Comparison of ENCODE assay signal across 22 cellular contexts in genomic region chr15:68204361-68204760, GRCh38. TPM values are rescaled to one million over a fixed set of nuclear protein-coding genes. Genes with fewer than 3 reads are reported as not detected.
A peak's percentile ranks its signal among the peaks of the same experiment; 100 is the strongest.
DNase-seq lines count a peak whose midpoint lies in the region; ATAC-seq and TF ChIP-seq lines count a peak whose summit lies in the region.
"Had no signal": no experiment of that assay in that cellular context is flagged by ENCODE, and none has a peak within 500 bp of the region (broad histone marks: within the 10 kb centered on the region; RNA-seq: fewer than 3 reads in every experiment).

No MANE protein-coding gene starts in this region.

- H3K27ac Mint-ChIP-seq in activated CD4-positive, alpha-beta memory T cell treated with anti-CD3 and anti-CD28 coated beads, Interleukin-2, amount 10 ng/mL, durations not matched to agents 7 days and 5 days: no peak overlapping the region
- no peak overlapping the region for H3K27ac Mint-ChIP-seq in activated CD4-positive, alpha-beta memory T cell treated with anti-CD3 and anti-CD28 coated beads for 36 hours
- H3K27ac Mint-ChIP-seq: activated naive CD8-positive, alpha-beta T cell treated with anti-CD3 and anti-CD28 coated beads for 36 hours; T-cell; WTC11 had no signal

- no peak for DNase-seq in activated CD4-positive, alpha-beta memory T cell treated with anti-CD3 and anti-CD28 coated beads, Interleukin-2, amount 10 ng/mL, durations not matched to agents 7 days and 5 days
- no peak for DNase-seq in activated CD4-positive, alpha-beta memory T cell treated with anti-CD3 and anti-CD28 coated beads for 36 hours
- DNase-seq in coronary artery (ENCODE audit: low spot score) (peak; percentile 72), upper lobe of right lung (no peak), COR-L47 (lab: John Stamatoyannopoulos, UW) (no peak)
- DNase-seq: activated naive CD8-positive, alpha-beta T cell treated with anti-CD3 and anti-CD28 coated beads for 36 hours; activated T-cell treated with anti-CD3 and anti-CD28 coated beads, Interleukin-2, amount 50 U/mL, for 48 hours; dermis blood vessel endothelial cell; DMS79; left ventricle myocardium inferior; NCI-H1930; NCI-H510A; ovary; Right ventricle myocardium superior; T-cell; testis had no signal

- H3K4me1 ChIP-seq in muscle layer of duodenum (ENCODE audit: control insufficient read depth in 1 of 2, insufficient read depth in 2 of 2, low read length in 2 of 2): peaks cover 14 to 19% of the 10 kb centered on the region in 2 donors
- H3K4me1 ChIP-seq in upper lobe of right lung: peaks cover 22% of the 10 kb centered on the region

- H3K27me3 ChIP-seq in muscle layer of duodenum (ENCODE audit: low read depth, low read length) (no peaks in the 10 kb centered on the region), upper lobe of right lung (no peaks in the 10 kb centered on the region)
- H3K27me3 ChIP-seq: ovary, testis had no signal

- H3K27ac ChIP-seq in coronary artery (no peak overlapping the region), muscle layer of duodenum (ENCODE audit: low read length) (peak overlapping the region; percentile 77), upper lobe of right lung (peak overlapping the region; percentile 66)
- H3K27ac ChIP-seq: epithelial cell of prostate, ovary had no signal

- intact Hi-C loops in activated CD4-positive, alpha-beta memory T cell treated with anti-CD3 and anti-CD28 coated beads for 36 hours (cut with micrococcal nuclease): no loop called here
- intact Hi-C loops in upper lobe of right lung (cut with DNase I): no loop called here

- H3K9me3 Mint-ChIP-seq in activated CD4-positive, alpha-beta memory T cell treated with anti-CD3 and anti-CD28 coated beads, Interleukin-2, amount 10 ng/mL, durations not matched to agents 7 days and 5 days: no peaks in the 10 kb centered on the region
- no peaks in the 10 kb centered on the region for H3K9me3 Mint-ChIP-seq in activated CD4-positive, alpha-beta memory T cell treated with anti-CD3 and anti-CD28 coated beads for 36 hours
- H3K9me3 Mint-ChIP-seq: activated naive CD8-positive, alpha-beta T cell treated with anti-CD3 and anti-CD28 coated beads for 36 hours; T-cell; WTC11 had no signal

- H3K4me3 ChIP-seq in coronary artery: peak overlapping the region; percentile 52
- peak overlapping the region in 1 of 2 donors; percentile 67 for H3K4me3 ChIP-seq in muscle layer of duodenum (ENCODE audit: low read depth in 1 of 2, low read length in 2 of 2)
- peak overlapping the region; percentile 36 for H3K4me3 ChIP-seq in upper lobe of right lung
- H3K4me3 ChIP-seq: A549, ovary, testis had no signal

- H3K27me3 Mint-ChIP-seq in activated CD4-positive, alpha-beta memory T cell treated with anti-CD3 and anti-CD28 coated beads, Interleukin-2, amount 10 ng/mL, durations not matched to agents 7 days and 5 days: no peaks in the 10 kb centered on the region
- H3K27me3 Mint-ChIP-seq in activated CD4-positive, alpha-beta memory T cell treated with anti-CD3 and anti-CD28 coated beads for 36 hours: no peaks in the 10 kb centered on the region
- H3K27me3 Mint-ChIP-seq: activated naive CD8-positive, alpha-beta T cell treated with anti-CD3 and anti-CD28 coated beads for 36 hours; T-cell had no signal

- H3K36me3 ChIP-seq in muscle layer of duodenum (ENCODE audit: control insufficient read depth in 1 of 2, insufficient read depth in 2 of 2, low read length in 2 of 2) (no peaks in the 10 kb centered on the region), upper lobe of right lung (no peaks in the 10 kb centered on the region)
- H3K36me3 ChIP-seq: left ventricle myocardium inferior, ovary had no signal

- no peaks in the 10 kb centered on the region for H3K36me3 Mint-ChIP-seq in activated CD4-positive, alpha-beta memory T cell treated with anti-CD3 and anti-CD28 coated beads, Interleukin-2, amount 10 ng/mL, durations not matched to agents 7 days and 5 days (ENCODE audit: low read depth)
- H3K36me3 Mint-ChIP-seq in activated CD4-positive, alpha-beta memory T cell treated with anti-CD3 and anti-CD28 coated beads for 36 hours: no peaks in the 10 kb centered on the region
- H3K36me3 Mint-ChIP-seq: T-cell, WTC11 had no signal

- no peaks in the 10 kb centered on the region for H3K9me3 ChIP-seq in muscle layer of duodenum (ENCODE audit: control insufficient read depth in 1 of 2, low read length in 2 of 2)
- no peaks in the 10 kb centered on the region for H3K9me3 ChIP-seq in upper lobe of right lung
- H3K9me3 ChIP-seq: A549, left ventricle myocardium inferior, ovary, testis had no signal

- TF ChIP-seq CTCF in coronary artery (IDR thresholded peaks at IDR 0.05): no peak
- TF ChIP-seq CTCF in upper lobe of right lung (IDR thresholded peaks at IDR 0.05): no peak

- peak overlapping the region; percentile 67 for H3K4me3 Mint-ChIP-seq in activated CD4-positive, alpha-beta memory T cell treated with anti-CD3 and anti-CD28 coated beads, Interleukin-2, amount 10 ng/mL, durations not matched to agents 7 days and 5 days
- H3K4me3 Mint-ChIP-seq in activated CD4-positive, alpha-beta memory T cell treated with anti-CD3 and anti-CD28 coated beads for 36 hours: no peak overlapping the region
- H3K4me3 Mint-ChIP-seq: activated naive CD8-positive, alpha-beta T cell treated with anti-CD3 and anti-CD28 coated beads for 36 hours; T-cell; WTC11 had no signal

- CTCF ChIA-PET in activated CD4-positive, alpha-beta memory T cell treated with anti-CD3 and anti-CD28 coated beads, Interleukin-2, amount 10 ng/mL, durations not matched to agents 7 days and 5 days (lab: Charles Lee): no interaction called here
- CTCF ChIA-PET in activated CD4-positive, alpha-beta memory T cell treated with anti-CD3 and anti-CD28 coated beads for 36 hours (lab: Charles Lee): no interaction called here

- ATAC-seq in upper lobe of right lung (no peak), GM18907 (IDR thresholded peaks at IDR 0.05; ENCODE audit: unreplicated experiment) (no peak), GM21825 (IDR thresholded peaks at IDR 0.05; ENCODE audit: unreplicated experiment) (no peak)
- ATAC-seq: A549, T-cell, WTC11 had no signal

- POLR2A ChIA-PET in activated CD4-positive, alpha-beta memory T cell treated with anti-CD3 and anti-CD28 coated beads, Interleukin-2, amount 10 ng/mL, durations not matched to agents 7 days and 5 days (lab: Charles Lee): no interaction called here
- POLR2A ChIA-PET in activated CD4-positive, alpha-beta memory T cell treated with anti-CD3 and anti-CD28 coated beads for 36 hours (lab: Charles Lee): no interaction called here

- H3K4me1 Mint-ChIP-seq in activated CD4-positive, alpha-beta memory T cell treated with anti-CD3 and anti-CD28 coated beads, Interleukin-2, amount 10 ng/mL, durations not matched to agents 7 days and 5 days: peaks cover 36% of the 10 kb centered on the region
- peaks cover 13% of the 10 kb centered on the region for H3K4me1 Mint-ChIP-seq in activated CD4-positive, alpha-beta memory T cell treated with anti-CD3 and anti-CD28 coated beads for 36 hours (ENCODE audit: low read depth)

RNA-seq across cellular contexts. Expression of gene CALML4, which starts 0.8 kb away (rescaled TPM):
- 10 to 100 TPM; 12.9 to 13.1 TPM for total RNA-seq in activated CD4-positive, alpha-beta memory T cell treated with anti-CD3 and anti-CD28 coated beads, Interleukin-2, amount 10 ng/mL, durations not matched to agents 7 days and 5 days
- total RNA-seq in activated CD4-positive, alpha-beta memory T cell treated with anti-CD3 and anti-CD28 coated beads for 36 hours: 1 to 10 TPM; 5.3 to 7.0 TPM
- total RNA-seq in upper lobe of right lung: 4.5 TPM

RNA-seq across cellular contexts. Expression of gene CLN6, which starts 25.2 kb away (rescaled TPM):
- 10 to 100 TPM; 40.0 to 41.3 TPM for total RNA-seq in activated CD4-positive, alpha-beta memory T cell treated with anti-CD3 and anti-CD28 coated beads, Interleukin-2, amount 10 ng/mL, durations not matched to agents 7 days and 5 days
- 10 to 100 TPM; 32.9 to 34.2 TPM for total RNA-seq in activated CD4-positive, alpha-beta memory T cell treated with anti-CD3 and anti-CD28 coated beads for 36 hours
- total RNA-seq in upper lobe of right lung: 31.5 TPM

Comparison
In these comparisons a context has a peak if more than half of its experiments do, and no peak if none do; other contexts are left out.
1. H3K27ac ChIP-seq: peak in muscle layer of duodenum (single experiment) and upper lobe of right lung (single experiment); none in coronary artery (0 of 2).